In genomic region chr17:60525624-60526514, GRCh38 we compare ENCODE assay signal across 8 cellular contexts. TPM values are rescaled to one million over a fixed set of nuclear protein-coding genes. Genes with fewer than 3 reads are reported as not detected.
DNase-seq lines count a peak whose midpoint lies in the region; ATAC-seq and TF ChIP-seq lines count a peak whose summit lies in the region.

Gene APPBP2, minus strand, starts transcription at chr17:60526242. Its CDS starts 311 bp downstream, at chr17:60525931.

- peaks cover 0 to 2% of the 10 kb centered on the region in 2 donors for H3K36me3 ChIP-seq in mucosa of rectum (ENCODE audit: control insufficient read depth in 2 of 2, insufficient read depth in 2 of 2, low read length in 2 of 2)

- H3K27ac ChIP-seq in mucosa of rectum (ENCODE audit: low read depth in 2 of 2, low read length in 2 of 2), result peak within 1 kb of the TSS; percentile 99 to 100

- ATAC-seq in GM21515 (IDR thresholded peaks at IDR 0.05; ENCODE audit: unreplicated experiment), result peak; percentile 87

- H3K9ac ChIP-seq in mucosa of rectum (ENCODE audit: low read depth in 1 of 2, low read length in 2 of 2), result peak within 1 kb of the TSS; percentile 94 to 98

- DNase-seq in D341Med (ENCODE audit: low spot score), result peak; percentile 98
- DNase-seq in HuH-7 (ENCODE audit: low spot score), result peak; percentile 85
- DNase-seq in OCI-M1 (lab: John Stamatoyannopoulos, UW), result peak; percentile 86
- peak; percentile 78 for DNase-seq in activated T-cell treated with anti-CD3 and anti-CD28 coated beads, Interleukin-2, amount 50 U/mL, for 1 hour
- DNase-seq in epithelial cell of proximal tubule (ENCODE audit: low read depth), result no peak
- DNase-seq in stimulated activated CD8-positive, alpha-beta memory T cell treated with anti-CD3 and anti-CD28 coated beads, Interleukin-4, amount 100 ng/mL, for 48 hours, result peak; percentile 81

- H3K9me3 ChIP-seq in mucosa of rectum (ENCODE audit: control insufficient read depth in 2 of 2, low read length in 2 of 2), result no peaks in the 10 kb centered on the region

- TF ChIP-seq CTCF in epithelial cell of proximal tubule (conservative IDR thresholded peaks at IDR 0.05; ENCODE audit: low read depth, low read length), result no peak

- H3K27me3 ChIP-seq in mucosa of rectum (ENCODE audit: control insufficient read depth in 2 of 2, insufficient read depth in 2 of 2, low read length in 2 of 2), result no peaks in the 10 kb centered on the region

- H3K4me1 ChIP-seq in mucosa of rectum (ENCODE audit: control insufficient read depth in 2 of 2, insufficient read depth in 2 of 2, low read length in 2 of 2), result peaks cover 6 to 8% of the 10 kb centered on the region in 2 donors

- H3K4me3 ChIP-seq in epithelial cell of proximal tubule (ENCODE audit: low read depth, low read length) (peak within 1 kb of the TSS; percentile 97), mucosa of rectum (ENCODE audit: low read length in 2 of 2) (peak within 1 kb of the TSS; percentile 90 to 99)

RNA-seq across cellular contexts. Expression of gene APPBP2, which starts in this region (rescaled TPM):
- 14.5 and 16.5 TPM in 2 replicates for total RNA-seq in epithelial cell of proximal tubule
